In the genomic region with DNA sequence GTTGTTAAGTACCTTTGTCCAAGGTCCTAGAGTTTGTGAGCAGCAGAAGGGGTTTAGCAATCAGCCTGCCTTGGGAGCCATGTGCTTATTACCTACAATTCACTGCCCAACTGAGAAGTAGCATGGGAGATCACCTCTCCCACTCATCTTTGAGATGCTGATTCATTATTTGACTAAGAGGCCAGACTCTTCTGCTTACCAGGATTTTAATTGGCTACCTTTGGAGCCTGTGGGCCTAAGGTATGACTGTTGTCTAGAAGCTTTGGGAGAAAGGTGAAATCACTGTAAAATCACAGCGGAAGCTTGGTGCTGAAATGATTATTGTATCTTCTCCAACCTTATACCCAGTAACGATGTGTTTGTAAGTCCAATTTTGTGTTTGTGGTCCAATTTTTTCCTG, we compare ENCODE assay signal across 13 cellular contexts.
DNase-seq lines count a peak whose midpoint lies in the region; ATAC-seq and TF ChIP-seq lines count a peak whose summit lies in the region.
"Had no signal": no experiment of that assay in that cellular context is flagged by ENCODE, and none has a peak within 500 bp of the region (broad histone marks: within the 10 kb centered on the region; RNA-seq: fewer than 3 reads in every experiment).

No MANE protein-coding gene starts in this region.

- H3K27me3 ChIP-seq in CD4-positive, alpha-beta T cell (ENCODE audit: control insufficient read depth, insufficient read depth, low read length) = no peaks in the 10 kb centered on the region
- H3K27me3 ChIP-seq: BLaER1 had no signal

- CTCF ChIA-PET in activated CD4-positive, alpha-beta T cell treated with anti-CD3 and anti-CD28 coated beads for 36 hours (lab: Charles Lee) = no interaction called here
- CTCF ChIA-PET in CD4-positive, alpha-beta T cell (lab: Charles Lee) = no interaction called here

- H3K27me3 Mint-ChIP-seq in activated CD4-positive, alpha-beta T cell treated with anti-CD3 and anti-CD28 coated beads for 36 hours = no peaks in the 10 kb centered on the region
- no peaks in the 10 kb centered on the region for H3K27me3 Mint-ChIP-seq in activated CD4-positive, alpha-beta T cell treated with anti-CD3 and anti-CD28 coated beads, Interleukin-2, amount 10 ng/mL, durations not matched to agents 24 days and 14 days
- no peaks in the 10 kb centered on the region for H3K27me3 Mint-ChIP-seq in CD4-positive, alpha-beta T cell
- H3K27me3 Mint-ChIP-seq in activated T-helper 17 cell treated with anti-CD3 and anti-CD28 coated beads, Interleukin-2, amount 50 U/mL, for 72 hours = peaks cover 3% of the 10 kb centered on the region

- POLR2A ChIA-PET in activated CD4-positive, alpha-beta T cell treated with anti-CD3 and anti-CD28 coated beads for 36 hours (lab: Charles Lee) = no interaction called here
- POLR2A ChIA-PET in CD4-positive, alpha-beta T cell (lab: Charles Lee) = interaction anchor here (0.9 kb wide), 1 partner anchor 57 kb away, joined by 3 read pairs; no protein-coding TSS in a partner anchor

- intact Hi-C loops in activated CD4-positive, alpha-beta T cell treated with anti-CD3 and anti-CD28 coated beads for 36 hours (cut with DNase I, micrococcal nuclease) = loop anchor here in 1 of 2 experiments (2.0 kb wide), 1 partner anchor 17 kb away; no protein-coding TSS in a partner anchor
- intact Hi-C loops in activated CD4-positive, alpha-beta T cell treated with anti-CD3 and anti-CD28 coated beads, Interleukin-2, amount 10 ng/mL, durations not matched to agents 24 days and 14 days (cut with micrococcal nuclease) = loop anchor here (2.0 kb wide), 1 partner anchor 19 kb away; no protein-coding TSS in a partner anchor
- intact Hi-C loops in CD4-positive, alpha-beta T cell (cut with DNase I, micrococcal nuclease) = loop anchor here (2.0 to 10.0 kb wide), 2 partner anchors 21 to 213 kb away; partner anchors contain the start of gene ST6GALNAC3 (in 1 of the 2)

- no peaks in the 10 kb centered on the region for H3K9me3 Mint-ChIP-seq in activated CD4-positive, alpha-beta T cell treated with anti-CD3 and anti-CD28 coated beads for 36 hours (ENCODE audit: low read depth)
- no peaks in the 10 kb centered on the region for H3K9me3 Mint-ChIP-seq in activated CD4-positive, alpha-beta T cell treated with anti-CD3 and anti-CD28 coated beads, Interleukin-2, amount 10 ng/mL, durations not matched to agents 24 days and 14 days
- H3K9me3 Mint-ChIP-seq in CD4-positive, alpha-beta T cell = no peaks in the 10 kb centered on the region
- no peaks in the 10 kb centered on the region for H3K9me3 Mint-ChIP-seq in activated T-helper 17 cell treated with anti-CD3 and anti-CD28 coated beads, Interleukin-2, amount 50 U/mL, for 72 hours

- peaks cover 72% of the 10 kb centered on the region for H3K4me1 Mint-ChIP-seq in activated CD4-positive, alpha-beta T cell treated with anti-CD3 and anti-CD28 coated beads for 36 hours
- H3K4me1 Mint-ChIP-seq in activated CD4-positive, alpha-beta T cell treated with anti-CD3 and anti-CD28 coated beads, Interleukin-2, amount 10 ng/mL, durations not matched to agents 24 days and 14 days = peaks cover 63% of the 10 kb centered on the region
- peaks cover 88% of the 10 kb centered on the region for H3K4me1 Mint-ChIP-seq in CD4-positive, alpha-beta T cell (ENCODE audit: low read depth)
- H3K4me1 Mint-ChIP-seq in activated T-helper 17 cell treated with anti-CD3 and anti-CD28 coated beads, Interleukin-2, amount 50 U/mL, for 72 hours = peaks cover 6% of the 10 kb centered on the region

- ATAC-seq in activated CD4-positive, alpha-beta T cell treated with anti-CD3 and anti-CD28 coated beads for 36 hours = peak; percentile 43
- no peak for ATAC-seq in CD4-positive, alpha-beta T cell (ENCODE audit: poor library complexity)
- ATAC-seq in activated T-helper 17 cell treated with anti-CD3 and anti-CD28 coated beads, Interleukin-2, amount 50 U/mL, for 72 hours (replicated peaks) = peak; percentile 65
- ATAC-seq in stimulated activated naive CD8-positive, alpha-beta T cell treated with anti-CD3 and anti-CD28 coated beads, Interleukin-15, Interleukin-2, amounts not matched to agents 100 U/mL and 50 U/mL, for 24 hours = peak; percentile 48

- H3K36me3 Mint-ChIP-seq in activated CD4-positive, alpha-beta T cell treated with anti-CD3 and anti-CD28 coated beads for 36 hours (ENCODE audit: low read depth) = no peaks in the 10 kb centered on the region
- no peaks in the 10 kb centered on the region for H3K36me3 Mint-ChIP-seq in activated CD4-positive, alpha-beta T cell treated with anti-CD3 and anti-CD28 coated beads, Interleukin-2, amount 10 ng/mL, durations not matched to agents 24 days and 14 days (ENCODE audit: low read depth)
- no peaks in the 10 kb centered on the region for H3K36me3 Mint-ChIP-seq in CD4-positive, alpha-beta T cell (ENCODE audit: low read depth)
- no peaks in the 10 kb centered on the region for H3K36me3 Mint-ChIP-seq in activated T-helper 17 cell treated with anti-CD3 and anti-CD28 coated beads, Interleukin-2, amount 50 U/mL, for 72 hours (ENCODE audit: low read depth)

- H3K27ac Mint-ChIP-seq in activated CD4-positive, alpha-beta T cell treated with anti-CD3 and anti-CD28 coated beads for 36 hours = no peak overlapping the region
- H3K27ac Mint-ChIP-seq in activated CD4-positive, alpha-beta T cell treated with anti-CD3 and anti-CD28 coated beads, Interleukin-2, amount 10 ng/mL, durations not matched to agents 24 days and 14 days = no peak overlapping the region
- H3K27ac Mint-ChIP-seq in CD4-positive, alpha-beta T cell = peak overlapping the region; percentile 75
- no peak overlapping the region for H3K27ac Mint-ChIP-seq in activated T-helper 17 cell treated with anti-CD3 and anti-CD28 coated beads, Interleukin-2, amount 50 U/mL, for 72 hours

- no peak for DNase-seq in activated CD4-positive, alpha-beta T cell treated with anti-CD3 and anti-CD28 coated beads for 36 hours
- no peak for DNase-seq in activated CD4-positive, alpha-beta T cell treated with anti-CD3 and anti-CD28 coated beads, Interleukin-2, amount 10 ng/mL, durations not matched to agents 24 days and 14 days
- no peak for DNase-seq in CD4-positive, alpha-beta T cell
- DNase-seq in stimulated activated naive CD8-positive, alpha-beta T cell treated with anti-CD3 and anti-CD28 coated beads, Interleukin-15, Interleukin-2, amounts not matched to agents 100 U/mL and 50 U/mL, for 24 hours = no peak
- no peak for DNase-seq in HUDEP-2 (lab: John Stamatoyannopoulos, UW; ENCODE audit: unreplicated experiment in 76 of 76)
- DNase-seq in NCI-H187 (lab: John Stamatoyannopoulos, UW) = no peak
- DNase-seq: 8988T, AML-193, DMS79 treated with DMSO at 0.1 percent for 48 hours, EL had no signal

- no peak overlapping the region for H3K27ac ChIP-seq in CD4-positive, alpha-beta T cell (ENCODE audit: low read depth, low read length)
- H3K27ac ChIP-seq: BLaER1 had no signal

- H3K4me3 Mint-ChIP-seq in activated CD4-positive, alpha-beta T cell treated with anti-CD3 and anti-CD28 coated beads for 36 hours = no peak overlapping the region
- no peak overlapping the region for H3K4me3 Mint-ChIP-seq in activated CD4-positive, alpha-beta T cell treated with anti-CD3 and anti-CD28 coated beads, Interleukin-2, amount 10 ng/mL, durations not matched to agents 24 days and 14 days
- H3K4me3 Mint-ChIP-seq in CD4-positive, alpha-beta T cell = no peak overlapping the region
- no peak overlapping the region for H3K4me3 Mint-ChIP-seq in activated T-helper 17 cell treated with anti-CD3 and anti-CD28 coated beads, Interleukin-2, amount 50 U/mL, for 72 hours

- no peak for TF ChIP-seq CTCF in CD4-positive, alpha-beta T cell (IDR thresholded peaks at IDR 0.05)

- no peaks in the 10 kb centered on the region for H3K9me3 ChIP-seq in CD4-positive, alpha-beta T cell (ENCODE audit: control insufficient read depth, low read length)
- H3K9me3 ChIP-seq: BLaER1, HAP-1 had no signal
